Comparison of ENCODE assay signal across 18 cellular contexts in the genomic region with DNA sequence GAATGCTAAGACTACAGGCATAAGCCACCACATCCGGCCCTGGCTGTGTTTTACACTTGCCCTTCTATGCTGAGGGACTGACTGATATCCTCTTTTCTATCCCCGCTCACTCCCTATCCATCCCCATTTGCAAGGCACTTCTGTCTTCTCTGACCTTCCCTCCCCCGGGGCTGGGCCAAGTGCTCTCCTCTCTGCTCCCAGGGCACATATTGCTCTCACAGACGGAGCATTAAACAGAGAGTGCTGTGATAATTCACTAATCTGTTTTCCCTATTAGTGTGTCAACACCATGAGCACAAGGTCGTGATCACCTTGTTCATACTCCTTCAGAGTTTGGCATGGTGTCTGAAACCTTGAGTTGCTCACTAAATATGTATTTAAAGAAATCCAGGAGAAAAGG. TPM values are rescaled to one million over a fixed set of nuclear protein-coding genes. Genes with fewer than 3 reads are reported as not detected.
DNase-seq lines count a peak whose midpoint lies in the region; ATAC-seq, FAIRE-seq and TF ChIP-seq lines count a peak whose summit lies in the region.
"Had no signal": no experiment of that assay in that cellular context is flagged by ENCODE, and none has a peak within 500 bp of the region (broad histone marks: within the 10 kb centered on the region; RNA-seq: fewer than 3 reads in every experiment).

No MANE protein-coding gene starts in this region.

- no peak for TF ChIP-seq CTCF in IMR-90 (conservative IDR thresholded peaks at IDR 0.05; ENCODE audit: low read depth, low read length)
- no peak for TF ChIP-seq CTCF in H1 (IDR thresholded peaks at IDR 0.05; ENCODE audit: control extremely low read depth in 1 of 3, insufficient read depth in 1 of 3, low read depth in 1 of 3, low read length in 3 of 3)

- H4K5ac ChIP-seq in IMR-90 (ENCODE audit: low read depth, low read length) (peak overlapping the region; percentile 56), H1 (ENCODE audit: insufficient read length, low read depth, low read length) (no peak overlapping the region)

- POLR2A ChIA-PET in IMR-90 (lab: Charles Lee; ENCODE audit: unreplicated experiment) (no interaction called here), H1 (lab: Charles Lee; ENCODE audit: partially characterized antibody) (interaction anchor here (1.3 kb wide), 1 partner anchor 9 kb away, joined by 5 read pairs; a partner anchor contains a TSS)

- H2BK20ac ChIP-seq in IMR-90 (ENCODE audit: low read depth, low read length) (peak overlapping the region; percentile 69), H1 (ENCODE audit: low read length) (no peak overlapping the region)

- no peak overlapping the region; the same call in 1 of the 2 replicates for H3K23ac ChIP-seq in IMR-90 (ENCODE audit: low read depth, low read length)
- no peak overlapping the region for H3K23ac ChIP-seq in H1 (ENCODE audit: insufficient read length)
- H3K23ac ChIP-seq in trophoblast cell (ENCODE audit: low read length): no peak overlapping the region

- no peaks in the 10 kb centered on the region for H3K23me2 ChIP-seq in H1 (ENCODE audit: low read depth, low read length)

- H3K27ac ChIP-seq in IMR-90 (ENCODE audit: insufficient read depth, low read length) (no peak overlapping the region), H1 (ENCODE audit: low read depth, low read length) (no peak overlapping the region), trophoblast cell (ENCODE audit: low read depth, low read length) (peak overlapping the region; percentile 71)

- TF ChIP-seq POLR2A in IMR-90 (IDR thresholded peaks at IDR 0.05; ENCODE audit: low read depth, low read length) (no peak), H1 (IDR thresholded peaks at IDR 0.05; ENCODE audit: control extremely low read depth in 1 of 2, low read depth in 2 of 2, low read length in 2 of 2) (no peak)

- H3K27me3 ChIP-seq in IMR-90 (ENCODE audit: control insufficient read depth, insufficient read depth, low read length): no peaks in the 10 kb centered on the region
- H3K27me3 ChIP-seq in H1 (replicated peaks in 1 of 4; ENCODE audit: control insufficient read depth in 3 of 4, extremely low read depth in 1 of 4, insufficient read depth in 3 of 4, low read length in 3 of 4): no peaks in the 10 kb centered on the region
- no peaks in the 10 kb centered on the region for H3K27me3 ChIP-seq in trophoblast cell (ENCODE audit: insufficient read depth, low read length)

- no peaks in the 10 kb centered on the region for H3K79me1 ChIP-seq in IMR-90 (ENCODE audit: low read depth in 1 of 2, low read length in 2 of 2)
- H3K79me1 ChIP-seq in H1 (ENCODE audit: low read depth, low read length): no peaks in the 10 kb centered on the region
- peaks cover 27% of the 10 kb centered on the region for H3K79me1 ChIP-seq in trophoblast cell (ENCODE audit: low read length)

- in situ Hi-C loops in IMR-90 (cut with MboI; ENCODE audit: low sequenced_read_pairs): loop anchor here (5.0 to 10.0 kb wide), 2 partner anchors 89 to 117 kb away; no protein-coding TSS in a partner anchor

- H3K9ac ChIP-seq in IMR-90 (ENCODE audit: low read depth, low read length): no peak overlapping the region
- no peak overlapping the region for H3K9ac ChIP-seq in H1 (replicated peaks in 1 of 4; ENCODE audit: extremely low read depth in 1 of 4, low read depth in 3 of 4, low read length in 3 of 4)
- no peak overlapping the region for H3K9ac ChIP-seq in trophoblast cell (ENCODE audit: low read length)

- H3K9me1 ChIP-seq in IMR-90 (ENCODE audit: insufficient read depth, low read length): peaks cover 10% of the 10 kb centered on the region

- H3K36me3 ChIP-seq in IMR-90 (ENCODE audit: control insufficient read depth, insufficient read depth, low read length) (no peaks in the 10 kb centered on the region), H1 (ENCODE audit: control insufficient read depth in 2 of 4, insufficient read depth in 4 of 4, low read length in 3 of 4) (no peaks in the 10 kb centered on the region), trophoblast cell (ENCODE audit: control insufficient read depth in 1 of 2, insufficient read depth in 2 of 2, low read length in 2 of 2) (no peaks in the 10 kb centered on the region)

- H4K8ac ChIP-seq in IMR-90 (ENCODE audit: low read depth in 2 of 2, low read length in 2 of 2): no peak overlapping the region; a peak in 1 of 4 replicates
- no peak overlapping the region for H4K8ac ChIP-seq in H1 (ENCODE audit: extremely low read depth, insufficient read depth, low read length)
- peak overlapping the region; percentile 63 for H4K8ac ChIP-seq in trophoblast cell (ENCODE audit: low read depth, low read length)

- BruUV-seq in IMR-90 (replicated peaks; lab: Mats Ljungman, UMichigan): no TSS peak

- no peak overlapping the region for H3K4me2 ChIP-seq in IMR-90 (ENCODE audit: low read depth, low read length)
- H3K4me2 ChIP-seq in H1 (ENCODE audit: insufficient read depth in 1 of 2, low read depth in 2 of 2, low read length in 2 of 2): no peak overlapping the region; a peak in 1 of 4 replicates
- no peak overlapping the region for H3K4me2 ChIP-seq in trophoblast cell (ENCODE audit: low read length)

- peak overlapping the region; percentile 35 for H4K12ac ChIP-seq in trophoblast cell (ENCODE audit: low read depth, low read length)

- peak overlapping the region; percentile 39 for H3K18ac ChIP-seq in IMR-90 (ENCODE audit: low read depth, low read length)
- no peak overlapping the region for H3K18ac ChIP-seq in H1 (ENCODE audit: extremely low read depth, low read length)
- H3K18ac ChIP-seq in trophoblast cell (ENCODE audit: low read length): peak overlapping the region; percentile 69

- 90% methylated on average over 3 of the region's 5 CpGs; no CpG with 5 or more reads in 1 of the 2 experiments for WGBS in IMR-90 (ENCODE audit: extremely low coverage in 2 of 2, insufficient read length in 1 of 2), 2 experiments
- WGBS in H1 (ENCODE audit: extremely low coverage in 1 of 2, insufficient coverage in 1 of 2, insufficient read length in 1 of 2, insufficient replicate concordance in 2 of 2, low coverage in 1 of 2, low lambda C conversion rate in 2 of 2, missing lambda C conversion rate in 1 of 2), 2 experiments: 81% methylated on average over 5 of the region's 5 CpGs; no CpG with 5 or more reads in 1 of the 2 experiments
- WGBS in trophoblast cell (ENCODE audit: extremely low coverage, insufficient coverage, insufficient read length): no CpG with 5 or more reads among the region's 5 CpGs

- dilution Hi-C loops in IMR-90 (cut with HindIII; ENCODE audit: low sequenced_read_pairs, unreplicated experiment): no loop called here

- H2AK9ac ChIP-seq in IMR-90 (replicated peaks; ENCODE audit: low read depth, low read length, poor library complexity): no peak overlapping the region

- ATAC-seq in Right ventricle myocardium superior (ENCODE audit: poor library complexity) (peak; percentile 57), left cardiac atrium (no peak), IMR-90 (ENCODE audit: low read depth) (no peak), HG02798 (IDR thresholded peaks at IDR 0.05; ENCODE audit: poor library complexity, unreplicated experiment) (no peak)

- H4K20me1 ChIP-seq in IMR-90 (ENCODE audit: insufficient read depth, low read length) (no peaks in the 10 kb centered on the region), H1 (replicated peaks in 1 of 2; ENCODE audit: control insufficient read depth in 1 of 2, insufficient read depth in 2 of 2, low read length in 2 of 2) (no peaks in the 10 kb centered on the region)

- H3K4me1 ChIP-seq in IMR-90 (ENCODE audit: control insufficient read depth, insufficient read depth, low read length) (peaks cover 24% of the 10 kb centered on the region), H1 (replicated peaks in 1 of 4; ENCODE audit: control insufficient read depth in 3 of 4, insufficient read depth in 4 of 4, low read length in 3 of 4) (peaks cover 2 to 18% (median 12%) of the 10 kb centered on the region in 4 experiments; a peak in 6 of 7 replicates), trophoblast cell (ENCODE audit: control insufficient read depth in 1 of 2, insufficient read depth in 2 of 2, low read length in 2 of 2) (peaks cover 18% of the 10 kb centered on the region in 2 experiments)

- no peaks in the 10 kb centered on the region for H3K79me2 ChIP-seq in H1 (ENCODE audit: control insufficient read depth in 1 of 2, insufficient read depth in 2 of 2, low read length in 2 of 2)
- no peaks in the 10 kb centered on the region for H3K79me2 ChIP-seq in trophoblast cell (ENCODE audit: control insufficient read depth, insufficient read depth, low read length, poor library complexity)

- peak overlapping the region; percentile 71; the same call in 1 of the 2 replicates for H2BK12ac ChIP-seq in H1 (ENCODE audit: low read depth, low read length)
- H2BK12ac ChIP-seq in trophoblast cell (ENCODE audit: low read length): peak overlapping the region; percentile 90

- no peak overlapping the region for H3K4me3 ChIP-seq in IMR-90 (ENCODE audit: insufficient read depth, low read depth, low read length)
- H3K4me3 ChIP-seq in H1 (ENCODE audit: extremely low read depth in 1 of 4, insufficient read depth in 2 of 4, low read depth in 3 of 4, low read length in 4 of 4): no peak overlapping the region
- H3K4me3 ChIP-seq in trophoblast cell (ENCODE audit: low read depth, low read length): no peak overlapping the region

- peak overlapping the region; percentile 58 for H2BK120ac ChIP-seq in IMR-90 (ENCODE audit: low read depth, low read length)
- H2BK120ac ChIP-seq in H1 (replicated peaks; ENCODE audit: low read depth, low read length): no peak overlapping the region
- H2BK120ac ChIP-seq in trophoblast cell (ENCODE audit: insufficient read depth, low read length, poor library complexity): peak overlapping the region; percentile 90

- H2BK15ac ChIP-seq in IMR-90 (ENCODE audit: low read depth, low read length) (peak overlapping the region; percentile 72; the same call in 2 of the 3 replicates), H1 (ENCODE audit: low read length) (no peak overlapping the region)

- H2AK5ac ChIP-seq in IMR-90 (ENCODE audit: low read depth, low read length) (peak overlapping the region; percentile 79), H1 (ENCODE audit: low read depth, low read length) (no peak overlapping the region; the same call in 1 of the 2 replicates), trophoblast cell (ENCODE audit: low read length) (peak overlapping the region; percentile 94)

- DNase-seq in Right ventricle myocardium superior (peak; percentile 61), left cardiac atrium (no peak), IMR-90 (no peak), H1 (ENCODE audit: low read depth in 1 of 2, low spot score in 2 of 2) (no peak), trophoblast cell (no peak), germinal center (ENCODE audit: low spot score) (no peak), NCI-H345 treated with DMSO at 0.1 percent for 48 hours (lab: John Stamatoyannopoulos, UW; ENCODE audit: unreplicated experiment) (no peak)
- DNase-seq: CD4-positive, alpha-beta T cell; H7; NCI-H1417 treated with DMSO at 0.1 percent for 48 hours; NCI-H187 treated with DMSO at 0.1 percent for 48 hours; NCI-H446; NCI-H748 treated with DMSO at 0.1 percent for 48 hours; OCI-M1; SW 1271 had no signal

- H4K91ac ChIP-seq in IMR-90 (ENCODE audit: insufficient read depth, low read depth, low read length) (peak overlapping the region; percentile 58), H1 (replicated peaks; ENCODE audit: insufficient read length, low read length) (peak overlapping the region; percentile 76), trophoblast cell (ENCODE audit: low read depth, low read length) (peak overlapping the region; percentile 95)

- H2BK5ac ChIP-seq in IMR-90 (ENCODE audit: low read depth, low read length, poor library complexity, severe bottlenecking): no peak overlapping the region
- no peak overlapping the region for H2BK5ac ChIP-seq in H1 (ENCODE audit: low read depth, low read length)
- H2BK5ac ChIP-seq in trophoblast cell (ENCODE audit: low read depth, low read length, poor library complexity): peak overlapping the region; percentile 61

- H2AFZ ChIP-seq in IMR-90 (replicated peaks; ENCODE audit: low read length, poor library complexity) (peak overlapping the region; percentile 34), H1 (ENCODE audit: low read length) (no peak overlapping the region), trophoblast cell (ENCODE audit: insufficient read depth, low read length, poor library complexity) (peak overlapping the region; percentile 37)

- no peak for FAIRE-seq in H1 (lab: Jason Lieb, UNC)
- FAIRE-seq: A204.1 had no signal

- intact Hi-C loops in Right ventricle myocardium superior (cut with DNase I): loop anchor here (5.0 to 10.0 kb wide), 2 partner anchors 89 to 137 kb away; no protein-coding TSS in a partner anchor
- intact Hi-C loops in left cardiac atrium (cut with DNase I): loop anchor here (5.0 to 10.0 kb wide), 3 partner anchors 84 to 137 kb away; no protein-coding TSS in a partner anchor
- intact Hi-C loops in IMR-90 (cut with micrococcal nuclease): loop anchor here (5.0 kb wide), 1 partner anchor 69 kb away; no protein-coding TSS in a partner anchor

- CTCF ChIA-PET in IMR-90 (lab: Yijun Ruan, JAX) (interaction anchor here (1.3 kb wide), 1 partner anchor 88 kb away, joined by 3 read pairs; no protein-coding TSS in a partner anchor), H1 (lab: Charles Lee; ENCODE audit: partially characterized antibody) (interaction anchor here (1.3 to 9.7 kb wide), 14 partner anchors 10 to 492 kb away, joined by 3 to 156 read pairs (median 14); a partner anchor contains a TSS)

- no peak for TF ChIP-seq RAD21 in IMR-90 (IDR thresholded peaks at IDR 0.05; ENCODE audit: low read length)
- TF ChIP-seq RAD21 in H1 (IDR thresholded peaks at IDR 0.05 in 1 of 2, conservative IDR thresholded peaks at IDR 0.05 in 1 of 2; ENCODE audit: low read depth in 2 of 2, low read length in 2 of 2): no peak

- H3K56ac ChIP-seq in IMR-90 (ENCODE audit: extremely low read depth, insufficient read depth, low read length) (0 out of 2 replicates have a peak overlapping the region, but pooled peaks have one; percentile 31), H1 (replicated peaks; ENCODE audit: insufficient read length, low read depth, low read length) (no peak overlapping the region)

- peak overlapping the region; percentile 41 for H3K4ac ChIP-seq in IMR-90 (ENCODE audit: low read depth, low read length)
- H3K4ac ChIP-seq in H1 (replicated peaks; ENCODE audit: insufficient read length, low read depth, low read length): no peak overlapping the region
- peak overlapping the region; percentile 85 for H3K4ac ChIP-seq in trophoblast cell (ENCODE audit: low read depth, low read length)

- H3K14ac ChIP-seq in IMR-90 (replicated peaks; ENCODE audit: low read depth, low read length) (0 out of 2 replicates have a peak overlapping the region, but pooled peaks have one; percentile 13), H1 (ENCODE audit: insufficient read length) (no peak overlapping the region), trophoblast cell (ENCODE audit: low read length) (peak overlapping the region; percentile 91)

- TF ChIP-seq EP300 in H1 (IDR thresholded peaks at IDR 0.05; ENCODE audit: borderline replicate concordance in 1 of 2, low read depth in 2 of 2, low read length in 2 of 2): no peak

- H3K9me3 ChIP-seq in IMR-90 (ENCODE audit: control insufficient read depth, insufficient read depth, low read length): no peaks in the 10 kb centered on the region
- no peaks in the 10 kb centered on the region for H3K9me3 ChIP-seq in H1 (ENCODE audit: insufficient read depth in 2 of 2, low read depth in 1 of 2, low read length in 1 of 2)
- no peaks in the 10 kb centered on the region for H3K9me3 ChIP-seq in trophoblast cell (ENCODE audit: insufficient read depth, low read depth, low read length)

RNA-seq across cellular contexts. Expression of a gene that starts 9.0 kb away (rescaled TPM):
- 14.4 TPM for total RNA-seq in Right ventricle myocardium superior
- 10 to 100 TPM in 1 of 2 donors, 1 to 10 TPM in 1; 5.2 to 11.3 TPM for total RNA-seq in left cardiac atrium
- total RNA-seq in IMR-90 (2012; rRNA removed): 11.5 and 12.5 TPM in 2 replicates
- 4.8 and 5.8 TPM in 2 replicates for polyA plus RNA-seq in IMR-90 (2012; rRNA removed)
- 1.6 and 2.4 TPM in 2 replicates for polyA plus RNA-seq in IMR-90 (2012; cell fraction: cytosol; rRNA removed)
- polyA plus RNA-seq in IMR-90 (2012; cell fraction: nucleus; rRNA removed; ENCODE audit: low replicate concordance): 0.59 and 3.6 TPM in 2 replicates
- 5.0 TPM in 2 replicates for total RNA-seq in H1 (2021; fragmentation: NEBNext Ultra II Directional; extraction: Animal tissue kit (Norgen Biotek cat#: 25700))
- 2.9 and 4.8 TPM in 2 replicates for polyA plus RNA-seq in H1 (2011; rRNA removed)
- polyA plus RNA-seq in H1 (2011; cell fraction: cytosol; rRNA removed): 3.9 TPM
- polyA plus RNA-seq in H1 (2011; cell fraction: nucleus; rRNA removed): 3.5 TPM
- polyA plus RNA-seq in H1 (2012, experiment 1 of 2): 3.1 to 5.4 TPM (median 4.0 TPM) in 4 replicates
- 0.73 TPM for polyA plus RNA-seq in H1 (2012, experiment 2 of 2)
- polyA plus RNA-seq in H1 (2013, experiment 1 of 2): 6.5 TPM
- polyA plus RNA-seq in H1 (2013, experiment 2 of 2): 6.7 TPM
- 16.2 and 21.1 TPM in 2 replicates for polyA minus RNA-seq in H1 (2011; rRNA and poly(A)+ RNA removed)
- polyA minus RNA-seq in H1 (2011; cell fraction: cytosol; rRNA and poly(A)+ RNA removed): 4.5 TPM
- 17.0 TPM for polyA minus RNA-seq in H1 (2011; cell fraction: nucleus; rRNA and poly(A)+ RNA removed)
- polyA plus RNA-seq in trophoblast cell (2013): 17.4 and 17.5 TPM in 2 replicates
- total RNA-seq: CD4-positive, alpha-beta T cell; MCF 10A had no signal
